In genomic region chr16:85445779-85446222, GRCh38 we compare ENCODE assay signal across 17 cellular contexts.
DNase-seq lines count a peak whose midpoint lies in the region; ATAC-seq and TF ChIP-seq lines count a peak whose summit lies in the region.
"Had no signal": no experiment of that assay in that cellular context is flagged by ENCODE, and none has a peak within 500 bp of the region (broad histone marks: within the 10 kb centered on the region; RNA-seq: fewer than 3 reads in every experiment).

No MANE protein-coding gene starts in this region.

- H3K9me3 Mint-ChIP-seq in stimulated activated naive B cell treated with anti-CD40 and anti-IgM and Interleukin-4, amounts not matched to agents 10 μg/mL and 1 μg/mL and 100 μg/mL, for 72 hours: no peaks in the 10 kb centered on the region
- H3K9me3 Mint-ChIP-seq: activated naive CD8-positive, alpha-beta T cell treated with anti-CD3 and anti-CD28 coated beads, Interleukin-2, amount 10 ng/mL, durations not matched to agents 7 days and 5 days; central memory CD8-positive, alpha-beta T cell; HFFc6 had no signal

- H3K27me3 ChIP-seq in BE2C: no peaks in the 10 kb centered on the region

- H3K4me1 Mint-ChIP-seq in stimulated activated naive B cell treated with anti-CD40 and anti-IgM and Interleukin-4, amounts not matched to agents 10 μg/mL and 1 μg/mL and 100 μg/mL, for 72 hours: peaks cover 20 to 26% of the 10 kb centered on the region in 2 donors

- H3K36me3 Mint-ChIP-seq in stimulated activated naive B cell treated with anti-CD40 and anti-IgM and Interleukin-4, amounts not matched to agents 10 μg/mL and 1 μg/mL and 100 μg/mL, for 72 hours: no peaks in the 10 kb centered on the region
- H3K36me3 Mint-ChIP-seq: activated naive CD8-positive, alpha-beta T cell treated with anti-CD3 and anti-CD28 coated beads, Interleukin-2, amount 10 ng/mL, durations not matched to agents 7 days and 5 days had no signal

- no peak for TF ChIP-seq CTCF in BE2C (IDR thresholded peaks at IDR 0.05; ENCODE audit: low read depth, low read length)

- ATAC-seq in left colon: peak; percentile 23
- no peak for ATAC-seq in stimulated activated naive B cell treated with anti-CD40 and anti-IgM and Interleukin-4, amounts not matched to agents 10 μg/mL and 1 μg/mL and 100 μg/mL, for 72 hours (replicated peaks)
- ATAC-seq: activated CD4-positive, CD25-positive, alpha-beta regulatory T cell treated with anti-CD3 and anti-CD28 coated beads, Interleukin-2, amount 50 U/mL, for 24 hours had no signal

- H3K4me3 Mint-ChIP-seq in stimulated activated naive B cell treated with anti-CD40 and anti-IgM and Interleukin-4, amounts not matched to agents 10 μg/mL and 1 μg/mL and 100 μg/mL, for 72 hours: no peak overlapping the region
- H3K4me3 Mint-ChIP-seq: activated naive CD8-positive, alpha-beta T cell treated with anti-CD3 and anti-CD28 coated beads, Interleukin-2, amount 10 ng/mL, durations not matched to agents 7 days and 5 days; central memory CD8-positive, alpha-beta T cell; HFFc6 had no signal

- H3K9me3 ChIP-seq in BE2C (no peaks in the 10 kb centered on the region), KOPT-K1 (ENCODE audit: insufficient read depth, low read length, poor library complexity, severe bottlenecking) (no peaks in the 10 kb centered on the region)

- intact Hi-C loops in left colon (cut with DNase I, micrococcal nuclease): no loop called here

- H3K27ac Mint-ChIP-seq in stimulated activated naive B cell treated with anti-CD40 and anti-IgM and Interleukin-4, amounts not matched to agents 10 μg/mL and 1 μg/mL and 100 μg/mL, for 72 hours: no peak overlapping the region
- H3K27ac Mint-ChIP-seq: activated naive CD8-positive, alpha-beta T cell treated with anti-CD3 and anti-CD28 coated beads, Interleukin-2, amount 10 ng/mL, durations not matched to agents 7 days and 5 days; HFFc6 had no signal

- peaks cover 6 to 17% of the 10 kb centered on the region in 2 donors for H3K27me3 Mint-ChIP-seq in stimulated activated naive B cell treated with anti-CD40 and anti-IgM and Interleukin-4, amounts not matched to agents 10 μg/mL and 1 μg/mL and 100 μg/mL, for 72 hours
- H3K27me3 Mint-ChIP-seq: central memory CD8-positive, alpha-beta T cell had no signal

- H3K4me1 ChIP-seq in BE2C: peaks cover 37% of the 10 kb centered on the region

- H3K4me3 ChIP-seq in BE2C (ENCODE audit: low read depth, low read length): no peak overlapping the region
- H3K4me3 ChIP-seq: skin epidermis had no signal

- H3K36me3 ChIP-seq in BE2C (no peaks in the 10 kb centered on the region), KOPT-K1 (ENCODE audit: insufficient read depth, low read length) (no peaks in the 10 kb centered on the region)

- peak; percentile 63 for DNase-seq in BE2C
- peak; percentile 30 to 67 for DNase-seq in SHP77 (lab: John Stamatoyannopoulos, UW)
- peak; percentile 52 to 65 for DNase-seq in left colon
- no peak for DNase-seq in NCI-H1436 treated with DMSO at 0.1 percent for 48 hours (lab: John Stamatoyannopoulos, UW)
- no peak for DNase-seq in activated CD4-positive, alpha-beta T cell treated with anti-CD3 and anti-CD28 coated beads for 4 hours
- DNase-seq in NK-92 treated with Interleukin-12 subunit alpha and Interleukin-12 subunit beta, amount 100 ng/mL, for 24 hours (lab: John Stamatoyannopoulos, UW): no peak
- DNase-seq in stimulated activated naive B cell treated with anti-CD40 and anti-IgM and Interleukin-4, amounts not matched to agents 10 μg/mL and 1 μg/mL and 100 μg/mL, for 72 hours: no peak
- DNase-seq: activated naive CD8-positive, alpha-beta T cell treated with anti-CD3 and anti-CD28 coated beads, Interleukin-2, amount 10 ng/mL, durations not matched to agents 7 days and 5 days; HFFc6; islet precursor cell; Karpas-422; NCI-H187 treated with DMSO at 0.1 percent for 48 hours; stimulated activated naive CD4-positive, alpha-beta T cell treated with Interleukin-2 at 50 U/mL for 16 hours had no signal

- peak overlapping the region; percentile 41 for H3K27ac ChIP-seq in KOPT-K1 (ENCODE audit: low read depth, low read length, poor library complexity, severe bottlenecking)
- H3K27ac ChIP-seq: skin epidermis had no signal

Comparison
In these comparisons a context has a peak if more than half of its experiments do, and no peak if none do; other contexts are left out.
1. DNase-seq: peak in BE2C (single experiment), SHP77 (2 of 2) and left colon (2 of 2); none in NCI-H1436 treated with DMSO at 0.1 percent for 48 hours (single experiment), activated CD4-positive, alpha-beta T cell treated with anti-CD3 and anti-CD28 coated beads for 4 hours (0 of 2), NK-92 treated with Interleukin-12 subunit alpha and Interleukin-12 subunit beta, amount 100 ng/mL, for 24 hours (single experiment) and stimulated activated naive B cell treated with anti-CD40 and anti-IgM and Interleukin-4, amounts not matched to agents 10 μg/mL and 1 μg/mL and 100 μg/mL, for 72 hours (single experiment).